In the genomic region with DNA sequence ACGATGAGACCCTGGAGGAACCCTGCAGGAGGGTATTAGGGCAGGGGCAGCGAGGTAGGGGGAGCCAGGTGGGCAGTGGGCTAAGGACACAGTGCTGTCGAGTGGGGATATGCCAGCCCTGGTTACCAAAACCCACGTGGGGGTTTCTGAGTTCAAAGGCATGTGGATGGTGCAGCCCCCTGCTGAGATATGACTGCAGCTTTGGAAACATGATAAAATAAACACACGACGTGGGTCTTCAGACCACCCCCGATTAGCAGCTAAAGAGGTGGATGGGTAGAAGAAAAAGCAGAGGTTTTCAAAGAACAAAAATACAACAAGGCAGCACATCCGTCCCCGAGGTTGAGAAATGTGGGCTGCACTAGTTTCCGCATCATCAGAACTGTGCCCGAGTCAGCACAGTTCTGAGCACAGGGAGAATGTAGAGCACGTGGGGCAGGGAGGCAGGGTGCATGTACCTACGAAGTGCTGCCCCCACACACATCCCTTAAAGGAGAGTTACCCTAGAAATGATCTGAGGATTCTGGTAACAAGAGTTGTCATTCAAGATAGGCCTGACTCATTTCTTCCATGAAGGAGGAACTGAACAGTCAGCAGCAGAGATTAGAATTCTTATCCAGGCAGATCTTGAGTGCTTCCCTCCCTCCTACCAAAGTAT, we compare ENCODE assay signal across 10 cellular contexts.
DNase-seq lines count a peak whose midpoint lies in the region; ATAC-seq and TF ChIP-seq lines count a peak whose summit lies in the region.
"Had no signal": no experiment of that assay in that cellular context is flagged by ENCODE, and none has a peak within 500 bp of the region (broad histone marks: within the 10 kb centered on the region; RNA-seq: fewer than 3 reads in every experiment).

No MANE protein-coding gene starts in this region.

- DNase-seq in NCI-H226 (peak; percentile 95), activated T-cell treated with anti-CD3 and anti-CD28 coated beads for 4 hours (peak; percentile 42), fibroblast of the aortic adventitia (ENCODE audit: low read depth) (peak; percentile 60), left ventricle myocardium superior (no peak), NCI-H524 (lab: John Stamatoyannopoulos, UW) (no peak)
- DNase-seq in stimulated activated CD8-positive, alpha-beta memory T cell treated with anti-CD3 and anti-CD28 coated beads, Interleukin-7, amount 100 ng/mL, for 48 hours (ENCODE audit: extremely low read depth in 1 of 2, low read depth in 1 of 2), result peak; percentile 20 to 60
- DNase-seq: NCI-H1436 treated with DMSO at 0.1 percent for 48 hours, T-helper 9 cell had no signal

- ATAC-seq in left ventricle myocardium superior, result no peak
- ATAC-seq in HG03521 (IDR thresholded peaks at IDR 0.05; ENCODE audit: unreplicated experiment), result no peak
- no peak for ATAC-seq in HG02763 (IDR thresholded peaks at IDR 0.05; ENCODE audit: unreplicated experiment)

- no peak overlapping the region for H3K4me3 ChIP-seq in fibroblast of the aortic adventitia (ENCODE audit: low read depth, low read length)

- no peak for TF ChIP-seq CTCF in fibroblast of the aortic adventitia (IDR thresholded peaks at IDR 0.05; ENCODE audit: insufficient read depth, low read length)

- intact Hi-C loops in left ventricle myocardium superior (cut with micrococcal nuclease), result no loop called here

Comparison
In these comparisons a context has a peak if more than half of its experiments do, and no peak if none do; other contexts are left out.
1. DNase-seq: peak in NCI-H226 (single experiment), activated T-cell treated with anti-CD3 and anti-CD28 coated beads for 4 hours (single experiment), fibroblast of the aortic adventitia (single experiment) and stimulated activated CD8-positive, alpha-beta memory T cell treated with anti-CD3 and anti-CD28 coated beads, Interleukin-7, amount 100 ng/mL, for 48 hours (2 of 2); none in left ventricle myocardium superior (single experiment) and NCI-H524 (0 of 2).